ENCODE assay signal across 24 cellular contexts in genomic region chr18:12099160-12099559, GRCh38.
"Had no signal": no experiment of that assay in that cellular context is flagged by ENCODE, and none has a peak within 500 bp of the region (broad histone marks: within the 10 kb centered on the region; RNA-seq: fewer than 3 reads in every experiment).

No MANE protein-coding gene starts in this region.

- H3K27me3 ChIP-seq: ovary, right lobe of liver, sigmoid colon, stomach, thyroid gland, upper lobe of left lung, vagina had no signal

- H3K9ac ChIP-seq: neural progenitor cell, parathyroid adenoma had no signal

- H3K9me3 ChIP-seq: ovary, psoas muscle, right lobe of liver, sigmoid colon, stomach, thoracic aorta, thyroid gland, tibial nerve, upper lobe of left lung, vagina had no signal

- ATAC-seq: natural killer cell, psoas muscle, right cardiac atrium, right lobe of liver had no signal

- H3K36me3 ChIP-seq: neural progenitor cell, ovary, right lobe of liver, sigmoid colon, stomach, thoracic aorta, thyroid gland, tibial nerve, upper lobe of left lung, vagina had no signal

- H2AFZ ChIP-seq: neural progenitor cell, parathyroid adenoma had no signal

- H3K4me2 ChIP-seq: neural progenitor cell had no signal

- H3K4me1 ChIP-seq: neural progenitor cell, parathyroid adenoma, psoas muscle, right lobe of liver, sigmoid colon, stomach, thyroid gland, tibial nerve, upper lobe of left lung, vagina had no signal

- H3K79me2 ChIP-seq: parathyroid adenoma had no signal

- H3K27ac ChIP-seq: neural progenitor cell, ovary, parathyroid adenoma, psoas muscle, right lobe of liver, sigmoid colon, stomach, thoracic aorta, thyroid gland, tibial nerve, upper lobe of left lung, vagina had no signal

- H3K4me3 ChIP-seq: neural progenitor cell, ovary, psoas muscle, right lobe of liver, sigmoid colon, stomach, thoracic aorta, thyroid gland, tibial nerve, upper lobe of left lung, vagina had no signal

- DNase-seq: natural killer cell; occipital lobe; ovary; posterior cingulate gyrus; psoas muscle; right cardiac atrium; right lobe of liver; sigmoid colon; small intestine; stimulated activated CD4-positive, alpha-beta T cell treated with anti-CD3 and anti-CD28 coated beads, Interleukin-15, amount 100 ng/mL, for 24 hours; stimulated activated CD4-positive, alpha-beta T cell treated with anti-CD3 and anti-CD28 coated beads, Interleukin-2, amount 100 ng/mL, for 24 hours; stimulated activated CD4-positive, alpha-beta T cell treated with anti-CD3 and anti-CD28 coated beads, Interleukin-2, amount 100 ng/mL, for 48 hours; stimulated activated CD4-positive, alpha-beta T cell treated with anti-CD3 and anti-CD28 coated beads, Interleukin-4, amount 100 ng/mL, for 24 hours; stimulated activated naive B cell treated with anti-CD40 and anti-IgM and Interleukin-4, amounts not matched to agents 10 μg/mL and 1 μg/mL and 100 μg/mL, for 72 hours; stimulated activated naive CD4-positive, alpha-beta T cell treated with Interleukin-2 at 50 U/mL for 16 hours; stomach; thyroid gland; trophoblast cell; upper lobe of left lung had no signal
